8 cellular contexts compared by ENCODE assay signal in the genomic region with DNA sequence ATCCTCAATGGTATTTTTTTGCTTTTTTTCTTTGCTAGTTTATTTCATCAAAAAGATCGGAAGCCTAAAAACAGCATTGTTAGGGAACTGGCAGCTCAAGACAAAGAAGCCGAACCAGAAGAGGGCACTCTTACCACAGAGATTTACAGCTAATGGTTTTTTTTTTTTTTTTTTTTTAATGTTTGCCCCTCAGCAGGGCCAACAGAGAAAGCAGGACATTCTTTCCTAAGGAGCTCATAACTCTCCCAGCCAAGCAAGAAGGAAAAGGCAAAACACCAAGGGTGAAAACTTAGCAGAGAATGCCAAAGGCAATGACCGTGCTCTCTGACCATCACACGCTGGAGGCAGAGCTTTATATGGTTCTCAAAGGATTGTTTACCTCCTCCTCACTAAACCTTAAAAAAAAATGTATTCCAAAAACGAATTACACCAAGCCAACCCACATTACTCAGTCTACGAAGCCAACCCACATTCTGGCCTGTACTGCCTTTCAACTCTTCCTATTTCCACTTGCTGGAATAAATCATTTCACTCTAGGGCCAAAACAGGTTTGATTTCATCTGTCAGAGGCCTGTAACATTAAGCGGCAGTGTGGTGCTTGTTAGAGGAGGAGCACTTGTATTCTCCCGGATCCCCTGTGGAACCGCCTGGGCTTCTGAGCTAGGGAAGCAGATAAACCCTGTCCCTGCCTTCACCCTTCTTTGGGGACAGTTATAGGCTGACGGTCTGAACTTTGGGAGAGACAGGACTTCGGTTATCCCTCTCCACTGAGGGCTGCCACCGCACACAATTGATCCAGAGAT. TPM values are rescaled to one million over a fixed set of nuclear protein-coding genes. Genes with fewer than 3 reads are reported as not detected.
DNase-seq lines count a peak whose midpoint lies in the region; ATAC-seq and TF ChIP-seq lines count a peak whose summit lies in the region.

No MANE protein-coding gene starts in this region.

- H3K36me3 ChIP-seq in adrenal gland (replicated peaks in 1 of 2), result no peaks in the 10 kb centered on the region

- DNase-seq in GM20000 (ENCODE audit: low spot score) (peak; percentile 27), NCI-H2227 treated with DMSO at 0.1 percent for 48 hours (lab: John Stamatoyannopoulos, UW) (peak; percentile 35), adrenal gland (peak; percentile 25 to 75 (median 63)), left ventricle myocardium superior (no peak), retinal pigment epithelial cell (ENCODE audit: low read depth) (peak; percentile 67)
- DNase-seq in stimulated activated CD4-positive, alpha-beta T cell treated with anti-CD3 and anti-CD28 coated beads, Interleukin-4, amount 100 ng/mL, for 4 hours, result no peak

- H3K9me3 ChIP-seq in adrenal gland (replicated peaks in 1 of 3), result no peaks in the 10 kb centered on the region

- peaks cover 9 to 10% of the 10 kb centered on the region in 2 donors for H3K4me1 ChIP-seq in adrenal gland (replicated peaks in 1 of 2)

- 55 to 67% (median 56%) methylated on average over 12 of the region's 12 CpGs for WGBS in adrenal gland, 4 donors

- H3K27ac ChIP-seq in C4-2B (no peak overlapping the region), adrenal gland (peak overlapping the region in 2 of 5 donors; percentile 68 to 71)

- no peak for TF ChIP-seq POLR2A in adrenal gland (IDR thresholded peaks at IDR 0.05)

- no peak overlapping the region for H3K4me3 ChIP-seq in adrenal gland
- no peak overlapping the region for H3K4me3 ChIP-seq in retinal pigment epithelial cell (ENCODE audit: low read length)

- ATAC-seq in left ventricle myocardium superior (peak; percentile 95), GM19455 (IDR thresholded peaks at IDR 0.05; ENCODE audit: unreplicated experiment) (no peak)

- TF ChIP-seq CTCF in C4-2B (conservative IDR thresholded peaks at IDR 0.05) (peak; percentile 91), GM20000 (IDR thresholded peaks at IDR 0.05; ENCODE audit: extremely low read depth, missing control alignments) (peak; percentile 24), adrenal gland (IDR thresholded peaks at IDR 0.05) (peak; percentile 27 to 76 (median 63)), retinal pigment epithelial cell (conservative IDR thresholded peaks at IDR 0.05; ENCODE audit: low read depth, low read length) (peak; percentile 72)

- intact Hi-C loops in adrenal gland (cut with DNase I) (loop anchor here (5.0 to 10.0 kb wide), 3 partner anchors 159 to 319 kb away; no protein-coding TSS in a partner anchor), left ventricle myocardium superior (cut with micrococcal nuclease) (loop anchor here (10.0 kb wide), 1 partner anchor 169 kb away; a partner anchor contains a TSS)

- no peaks in the 10 kb centered on the region for H3K27me3 ChIP-seq in adrenal gland

RNA-seq across cellular contexts. Expression of a gene that starts 35.6 kb away (rescaled TPM):
- total RNA-seq in adrenal gland (10 to 100 TPM; 25.6 to 53.6 (median 38.7) TPM), left ventricle myocardium superior (179 TPM)
- 10 to 100 TPM; 17.3 to 52.5 (median 21.7) TPM for polyA plus RNA-seq in adrenal gland

Comparison
In these comparisons a context has a peak if more than half of its experiments do, and no peak if none do; other contexts are left out.
1. CTCF ChIP-seq: peak in every context shown above with its lines; median percentile 91 in C4-2B; 72 in retinal pigment epithelial cell; 63 in adrenal gland; 24 in GM20000.
2. DNase-seq: peak in GM20000 (single experiment), NCI-H2227 treated with DMSO at 0.1 percent for 48 hours (single experiment), adrenal gland (7 of 7) and retinal pigment epithelial cell (single experiment); none in left ventricle myocardium superior (single experiment) and stimulated activated CD4-positive, alpha-beta T cell treated with anti-CD3 and anti-CD28 coated beads, Interleukin-4, amount 100 ng/mL, for 4 hours (0 of 2).